9 cellular contexts compared by ENCODE assay signal in the genomic region with DNA sequence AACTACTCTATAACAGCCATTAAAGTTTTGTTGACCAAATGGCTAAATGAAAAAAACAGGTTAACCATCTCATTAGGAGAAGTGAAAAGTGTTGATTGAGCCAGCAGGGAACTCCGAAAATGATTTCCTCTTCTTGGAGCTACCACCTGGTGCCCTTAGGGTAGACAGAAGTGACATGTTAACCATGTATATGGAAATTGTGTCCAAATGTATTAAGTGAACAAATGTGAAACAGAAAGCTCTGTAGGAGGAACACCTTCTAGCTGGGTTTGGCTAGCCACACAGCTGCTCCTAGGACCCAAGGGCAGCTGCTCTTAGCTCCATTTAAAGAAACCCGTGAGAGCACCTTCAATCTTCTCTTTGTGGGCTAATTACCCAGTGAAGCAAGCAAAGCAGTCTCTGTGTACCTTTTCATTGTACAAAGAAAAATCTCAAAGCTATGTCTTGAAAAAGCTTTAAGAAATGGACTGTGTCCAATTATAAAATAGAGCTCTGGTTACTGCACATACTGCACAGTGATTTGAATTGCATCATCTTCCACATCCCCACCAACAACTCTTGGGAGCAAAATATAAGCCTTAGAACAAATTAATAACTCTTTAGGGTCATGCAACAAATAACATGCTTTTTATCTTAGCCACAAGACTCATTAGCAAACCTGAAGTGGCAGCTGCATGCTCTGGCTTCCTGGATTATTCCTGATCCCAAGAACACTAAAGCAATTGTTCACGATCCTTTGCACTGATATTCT. TPM values are rescaled to one million over a fixed set of nuclear protein-coding genes. Genes with fewer than 3 reads are reported as not detected.
A peak's percentile ranks its signal among the peaks of the same experiment; 100 is the strongest.
DNase-seq lines count a peak whose midpoint lies in the region; ATAC-seq and TF ChIP-seq lines count a peak whose summit lies in the region.
"Had no signal": no experiment of that assay in that cellular context is flagged by ENCODE, and none has a peak within 500 bp of the region (broad histone marks: within the 10 kb centered on the region; RNA-seq: fewer than 3 reads in every experiment).

No MANE protein-coding gene starts in this region.

- no peaks in the 10 kb centered on the region for H3K9me3 Mint-ChIP-seq in activated naive CD4-positive, alpha-beta T cell treated with anti-CD3 and anti-CD28 coated beads, Interleukin-2, amount 50 U/mL, for 72 hours

- ATAC-seq in GM18502 (IDR thresholded peaks at IDR 0.05; ENCODE audit: poor library complexity, unreplicated experiment) (peak; percentile 90), GM21717 (IDR thresholded peaks at IDR 0.05; ENCODE audit: unreplicated experiment) (peak; percentile 95), HG03565 (IDR thresholded peaks at IDR 0.05; ENCODE audit: unreplicated experiment) (peak; percentile 92)
- ATAC-seq in activated naive CD4-positive, alpha-beta T cell treated with anti-CD3 and anti-CD28 coated beads, Interleukin-2, amount 50 U/mL, for 72 hours, result no peak

- DNase-seq in fibroblast of the aortic adventitia (ENCODE audit: low read depth) (peak; percentile 15), kidney tubule cell (ENCODE audit: low spot score) (no peak)
- DNase-seq in activated effector memory CD4-positive, alpha-beta T cell treated with Interleukin-2 at 50 U/mL for 16 hours, result no peak
- no peak for DNase-seq in activated naive CD4-positive, alpha-beta T cell treated with anti-CD3 and anti-CD28 coated beads, Interleukin-2, amount 50 U/mL, for 72 hours (ENCODE audit: low spot score in 2 of 2)
- no peak for DNase-seq in activated CD4-positive, alpha-beta T cell treated with anti-CD3 and anti-CD28 coated beads, Interleukin-2, amount 50 U/mL, for 48 hours
- DNase-seq: NCI-H226 had no signal

- TF ChIP-seq CTCF in fibroblast of the aortic adventitia (IDR thresholded peaks at IDR 0.05; ENCODE audit: insufficient read depth, low read length), result no peak

- no peaks in the 10 kb centered on the region for H3K36me3 Mint-ChIP-seq in activated naive CD4-positive, alpha-beta T cell treated with anti-CD3 and anti-CD28 coated beads, Interleukin-2, amount 50 U/mL, for 72 hours

- no peak overlapping the region for H3K27ac Mint-ChIP-seq in activated naive CD4-positive, alpha-beta T cell treated with anti-CD3 and anti-CD28 coated beads, Interleukin-2, amount 50 U/mL, for 72 hours

- no peak overlapping the region for H3K4me3 ChIP-seq in fibroblast of the aortic adventitia (ENCODE audit: low read depth, low read length)

RNA-seq across cellular contexts. Expression of gene PARM1, which starts 59.2 kb away (rescaled TPM):
- 0.63 and 1.5 TPM in 2 replicates for total RNA-seq in fibroblast of the aortic adventitia (ENCODE audit: low replicate concordance)
- total RNA-seq in activated naive CD4-positive, alpha-beta T cell treated with anti-CD3 and anti-CD28 coated beads, Interleukin-2, amount 50 U/mL, for 72 hours, result not detected

Comparison
In these comparisons a context has a peak if more than half of its experiments do, and no peak if none do; other contexts are left out.
1. ATAC-seq: peak in GM18502 (single experiment), GM21717 (single experiment) and HG03565 (single experiment); none in activated naive CD4-positive, alpha-beta T cell treated with anti-CD3 and anti-CD28 coated beads, Interleukin-2, amount 50 U/mL, for 72 hours (0 of 2).